Comparison of ENCODE assay signal across 29 cellular contexts in genomic region chr7:151529842-151530241, GRCh38.
"Had no signal": no experiment of that assay in that cellular context is flagged by ENCODE, and none has a peak within 500 bp of the region (broad histone marks: within the 10 kb centered on the region; RNA-seq: fewer than 3 reads in every experiment).

No MANE protein-coding gene starts in this region.

- FAIRE-seq: urothelium cell line had no signal

- H3K4me1 ChIP-seq: stomach, suprapubic skin, testis, thyroid gland, tibial artery, tibial nerve, transverse colon, upper lobe of left lung, upper lobe of right lung, uterus, vagina had no signal

- ATAC-seq: stimulated activated effector memory CD8-positive, alpha-beta T cell treated with anti-CD3 and anti-CD28 coated beads, Interleukin-12 subunit alpha, Interleukin-12 subunit beta, amount 100 ng/mL, for 72 hours; stimulated activated memory B cell treated with anti-CD40 and anti-IgM and Interleukin-4, amounts not matched to agents 10 μg/mL and 1 μg/mL and 100 μg/mL, for 72 hours; stimulated activated naive B cell treated with anti-CD40 and anti-IgM and Interleukin-4, amounts not matched to agents 10 μg/mL and 1 μg/mL and 100 μg/mL, for 72 hours; stimulated activated naive CD8-positive, alpha-beta T cell treated with anti-CD3 and anti-CD28 coated beads, Interleukin-15, amount 100 ng/mL, for 72 hours; stimulated activated naive CD8-positive, alpha-beta T cell treated with anti-CD3 and anti-CD28 coated beads, Interleukin-15, Interleukin-2, amounts not matched to agents 100 U/mL and 50 U/mL, for 24 hours; upper lobe of right lung had no signal

- H3K9me3 ChIP-seq: testis, thyroid gland, upper lobe of right lung, uterus, vagina had no signal

- H3K4me1 Mint-ChIP-seq: stimulated activated effector memory CD8-positive, alpha-beta T cell treated with anti-CD3 and anti-CD28 coated beads, Interleukin-12 subunit alpha, Interleukin-12 subunit beta, amount 100 ng/mL, for 72 hours; stimulated activated memory B cell treated with anti-CD40 and anti-IgM and Interleukin-4, amounts not matched to agents 10 μg/mL and 1 μg/mL and 100 μg/mL, for 72 hours; stimulated activated naive B cell treated with anti-CD40 and anti-IgM and Interleukin-4, amounts not matched to agents 10 μg/mL and 1 μg/mL and 100 μg/mL, for 72 hours; stimulated activated naive CD8-positive, alpha-beta T cell treated with anti-CD3 and anti-CD28 coated beads, Interleukin-15, amount 100 ng/mL, for 72 hours had no signal

- H3K27ac ChIP-seq: stomach, suprapubic skin, testis, thoracic aorta, thyroid gland, tibial artery, tibial nerve, transverse colon, upper lobe of left lung, upper lobe of right lung, uterus, vagina had no signal

- H3K36me3 Mint-ChIP-seq: type B pancreatic cell had no signal

- H3K4me3 Mint-ChIP-seq: stimulated activated effector memory CD8-positive, alpha-beta T cell treated with anti-CD3 and anti-CD28 coated beads, Interleukin-12 subunit alpha, Interleukin-12 subunit beta, amount 100 ng/mL, for 72 hours; stimulated activated memory B cell treated with anti-CD40 and anti-IgM and Interleukin-4, amounts not matched to agents 10 μg/mL and 1 μg/mL and 100 μg/mL, for 72 hours; stimulated activated naive B cell treated with anti-CD40 and anti-IgM and Interleukin-4, amounts not matched to agents 10 μg/mL and 1 μg/mL and 100 μg/mL, for 72 hours; stimulated activated naive CD8-positive, alpha-beta T cell treated with anti-CD3 and anti-CD28 coated beads, Interleukin-15, amount 100 ng/mL, for 72 hours; stimulated activated naive CD8-positive, alpha-beta T cell treated with anti-CD3 and anti-CD28 coated beads, Interleukin-15, Interleukin-2, amounts not matched to agents 100 ng/mL and 50 ng/mL, for 24 hours; type B pancreatic cell had no signal

- H3K27me3 ChIP-seq: stomach, suprapubic skin, testis, thyroid gland, tibial artery, tibial nerve, transverse colon, upper lobe of left lung, upper lobe of right lung, uterus, vagina had no signal

- H3K4me3 ChIP-seq: stomach, suprapubic skin, testis, thoracic aorta, thyroid gland, tibial artery, tibial nerve, transverse colon, upper lobe of left lung, upper lobe of right lung, uterus, vagina had no signal

- H3K36me3 ChIP-seq: stomach, suprapubic skin, thoracic aorta, thyroid gland, tibial artery, tibial nerve, transverse colon, upper lobe of left lung, upper lobe of right lung, uterus, vagina had no signal

- H3K27me3 Mint-ChIP-seq: stimulated activated naive CD8-positive, alpha-beta T cell treated with anti-CD3 and anti-CD28 coated beads, Interleukin-15, amount 100 ng/mL, for 72 hours; type B pancreatic cell had no signal

- DNase-seq: stimulated activated CD4-positive, alpha-beta T cell treated with anti-CD3 and anti-CD28 coated beads, Interleukin-2, amount 100 ng/mL, for 48 hours; stimulated activated CD4-positive, alpha-beta T cell treated with anti-CD3 and anti-CD28 coated beads, Interleukin-4, amount 100 ng/mL, for 1 hour; stimulated activated CD4-positive, alpha-beta T cell treated with anti-CD3 and anti-CD28 coated beads, Interleukin-4, amount 100 ng/mL, for 24 hours; stimulated activated CD4-positive, alpha-beta T cell treated with anti-CD3 and anti-CD28 coated beads, Interleukin-4, amount 100 ng/mL, for 4 hours; stimulated activated CD8-positive, alpha-beta memory T cell treated with anti-CD3 and anti-CD28 coated beads, Interleukin-4, amount 100 ng/mL, for 48 hours; stimulated activated naive B cell treated with anti-CD40 and anti-IgM and Interleukin-4, amounts not matched to agents 10 μg/mL and 1 μg/mL and 100 μg/mL, for 72 hours; stimulated activated naive CD4-positive, alpha-beta T cell; stimulated activated naive CD4-positive, alpha-beta T cell treated with Interleukin-2 at 50 U/mL for 16 hours; stimulated activated naive CD8-positive, alpha-beta T cell treated with anti-CD3 and anti-CD28 coated beads, Interleukin-15, amount 100 ng/mL, for 72 hours; stimulated activated naive CD8-positive, alpha-beta T cell treated with anti-CD3 and anti-CD28 coated beads, Interleukin-15, Interleukin-2, amounts not matched to agents 100 U/mL and 50 U/mL, for 24 hours; stomach; substantia nigra; testis; thyroid gland; tibial artery; transverse colon; trophoblast cell; upper lobe of left lung; upper lobe of right lung; uterus had no signal

- H3K27ac Mint-ChIP-seq: stimulated activated effector memory CD8-positive, alpha-beta T cell treated with anti-CD3 and anti-CD28 coated beads, Interleukin-12 subunit alpha, Interleukin-12 subunit beta, amount 100 ng/mL, for 72 hours; stimulated activated memory B cell treated with anti-CD40 and anti-IgM and Interleukin-4, amounts not matched to agents 10 μg/mL and 1 μg/mL and 100 μg/mL, for 72 hours; stimulated activated naive B cell treated with anti-CD40 and anti-IgM and Interleukin-4, amounts not matched to agents 10 μg/mL and 1 μg/mL and 100 μg/mL, for 72 hours; stimulated activated naive CD8-positive, alpha-beta T cell treated with anti-CD3 and anti-CD28 coated beads, Interleukin-15, amount 100 ng/mL, for 72 hours; stimulated activated naive CD8-positive, alpha-beta T cell treated with anti-CD3 and anti-CD28 coated beads, Interleukin-15, Interleukin-2, amounts not matched to agents 100 ng/mL and 50 ng/mL, for 24 hours; type B pancreatic cell had no signal
